ENCODE assay signal across 11 cellular contexts in genomic region chr10:116627386-116627933, GRCh38. TPM values are rescaled to one million over a fixed set of nuclear protein-coding genes. Genes with fewer than 3 reads are reported as not detected.
DNase-seq lines count a peak whose midpoint lies in the region; ATAC-seq, FAIRE-seq and TF ChIP-seq lines count a peak whose summit lies in the region.
"Had no signal": no experiment of that assay in that cellular context is flagged by ENCODE, and none has a peak within 500 bp of the region (broad histone marks: within the 10 kb centered on the region; RNA-seq: fewer than 3 reads in every experiment).

No MANE protein-coding gene starts in this region.

- no peak for ATAC-seq in GM21529 (IDR thresholded peaks at IDR 0.05; ENCODE audit: unreplicated experiment)
- no peak for ATAC-seq in HG03139 (IDR thresholded peaks at IDR 0.05; ENCODE audit: unreplicated experiment)

- intact Hi-C loops in MCF 10A (cut with micrococcal nuclease) = loop anchor here (1.0 to 5.0 kb wide), 2 partner anchors 161 to 550 kb away; no protein-coding TSS in a partner anchor
- intact Hi-C loops in kidney (cut with DNase I) = no loop called here
- intact Hi-C loops in testis (cut with DNase I; ENCODE audit: low total_unique reads) = no loop called here

- no peaks in the 10 kb centered on the region for H3K27me3 ChIP-seq in testis

- H3K4me1 ChIP-seq in kidney (ENCODE audit: control insufficient read depth in 1 of 2, insufficient read depth in 1 of 2, low read depth in 1 of 2, low read length in 2 of 2) (no peaks in the 10 kb centered on the region), testis (no peaks in the 10 kb centered on the region)

- H3K9me3 ChIP-seq in kidney (ENCODE audit: control insufficient read depth in 1 of 2, low read length in 2 of 2) = no peaks in the 10 kb centered on the region
- no peaks in the 10 kb centered on the region for H3K9me3 ChIP-seq in testis

- peaks cover 5% of the 10 kb centered on the region for H3K27me3 Mint-ChIP-seq in MCF 10A (ENCODE audit: insufficient read depth, unreplicated experiment)

- H3K4me1 Mint-ChIP-seq in MCF 10A (ENCODE audit: insufficient read depth, unreplicated experiment) = no peaks in the 10 kb centered on the region

- POLR2A ChIA-PET in MCF 10A (lab: Yijun Ruan, JAX) = interaction anchor here (0.6 kb wide), 1 partner anchor 186 kb away, joined by 3 read pairs; no protein-coding TSS in a partner anchor

- H3K9me3 Mint-ChIP-seq in MCF 10A (ENCODE audit: unreplicated experiment) = no peaks in the 10 kb centered on the region

- DNase-seq in HK-2 (ENCODE audit: unreplicated experiment) (peak; percentile 41), MCF 10A (ENCODE audit: unreplicated experiment) (peak; percentile 8), kidney (peak; percentile 72), testis (peak; percentile 43), foreskin melanocyte (no peak), OCI-M2 (lab: John Stamatoyannopoulos, UW; ENCODE audit: unreplicated experiment) (no peak)
- DNase-seq: activated CD4-positive, alpha-beta T cell treated with anti-CD3 and anti-CD28 coated beads, Interleukin-2, amount 50 U/mL, for 1 hour; Kasumi-1 had no signal

- H3K36me3 ChIP-seq in kidney (ENCODE audit: control insufficient read depth in 1 of 2, insufficient read depth in 2 of 2, low read length in 2 of 2) = no peaks in the 10 kb centered on the region
- no peaks in the 10 kb centered on the region for H3K36me3 ChIP-seq in testis (ENCODE audit: low read depth, missing control alignments)

- H3K4me3 Mint-ChIP-seq in MCF 10A (ENCODE audit: unreplicated experiment) = no peak overlapping the region

- no peak for FAIRE-seq in kidney (lab: Jason Lieb, UNC)

- TF ChIP-seq POLR2A in testis (IDR thresholded peaks at IDR 0.05) = no peak

- CTCF ChIA-PET in MCF 10A (lab: Yijun Ruan, JAX) = interaction anchor here (0.6 to 3.7 kb wide), 16 partner anchors 9 to 1096 kb away, joined by 3 to 38 read pairs (median 4); no protein-coding TSS in a partner anchor

- TF ChIP-seq CTCF in MCF 10A (IDR thresholded peaks at IDR 0.05; ENCODE audit: unreplicated experiment) (no peak), kidney (IDR thresholded peaks at IDR 0.05; ENCODE audit: borderline replicate concordance, extremely low read depth, insufficient read depth) (peak; percentile 74), testis (IDR thresholded peaks at IDR 0.05) (peak in 2 of 3 experiments; percentile 51 to 53)

- H3K27ac Mint-ChIP-seq in MCF 10A (ENCODE audit: low read depth, unreplicated experiment) = no peak overlapping the region

- no peaks in the 10 kb centered on the region for H3K36me3 Mint-ChIP-seq in MCF 10A (ENCODE audit: insufficient read depth, unreplicated experiment)

- WGBS in testis, 2 donors = 2 to 10% methylated on average over 30 to 45 of the region's 49 CpGs

- BruUV-seq in MCF 10A (replicated peaks; lab: Mats Ljungman, UMichigan) = no TSS peak

- peak overlapping the region in 1 of 2 donors; percentile 25 for H3K4me3 ChIP-seq in kidney (ENCODE audit: low read length in 2 of 2)
- H3K4me3 ChIP-seq in testis = peak overlapping the region; percentile 34 to 43

- H3K27ac ChIP-seq in kidney (ENCODE audit: low read depth in 2 of 2, low read length in 2 of 2) = no peak overlapping the region
- H3K27ac ChIP-seq in testis = no peak overlapping the region

- no peak overlapping the region for H3K9ac ChIP-seq in kidney (ENCODE audit: low read length in 2 of 2)

RNA-seq across cellular contexts. Expression of gene PNLIPRP2, which starts 6.7 kb away (rescaled TPM):
- total RNA-seq in MCF 10A (2022) = not detected in 2 replicates
- total RNA-seq in kidney = not detected
- polyA plus RNA-seq in kidney (ENCODE audit: insufficient read depth, low read depth, low replicate concordance) = not detected
- under 1 TPM in 1 of 2 donors, not detected in 1; 0.31 TPM for total RNA-seq in testis
- polyA plus RNA-seq in testis (ENCODE audit: insufficient read depth, low read depth, low replicate concordance) = 0.61 TPM
- total RNA-seq: fibroblast of lung had no signal
- polyA plus RNA-seq: fibroblast of lung had no signal

RNA-seq across cellular contexts. Expression of gene PNLIPRP1, which starts 36.7 kb away (rescaled TPM):
- total RNA-seq in MCF 10A (2022) (not detected in 2 replicates), kidney (not detected), testis (not detected)
- polyA plus RNA-seq in kidney (ENCODE audit: insufficient read depth, low read depth, low replicate concordance) (not detected), testis (ENCODE audit: insufficient read depth, low read depth, low replicate concordance) (0.33 TPM)
- total RNA-seq: fibroblast of lung had no signal
- polyA plus RNA-seq: fibroblast of lung had no signal

Comparison
In these comparisons a context has a peak if more than half of its experiments do, and no peak if none do; other contexts are left out.
1. DNase-seq: peak in HK-2 (single experiment), MCF 10A (single experiment), kidney (single experiment) and testis (single experiment); none in foreskin melanocyte (single experiment) and OCI-M2 (single experiment).